ENCODE assay signal across 34 cellular contexts in the genomic region with DNA sequence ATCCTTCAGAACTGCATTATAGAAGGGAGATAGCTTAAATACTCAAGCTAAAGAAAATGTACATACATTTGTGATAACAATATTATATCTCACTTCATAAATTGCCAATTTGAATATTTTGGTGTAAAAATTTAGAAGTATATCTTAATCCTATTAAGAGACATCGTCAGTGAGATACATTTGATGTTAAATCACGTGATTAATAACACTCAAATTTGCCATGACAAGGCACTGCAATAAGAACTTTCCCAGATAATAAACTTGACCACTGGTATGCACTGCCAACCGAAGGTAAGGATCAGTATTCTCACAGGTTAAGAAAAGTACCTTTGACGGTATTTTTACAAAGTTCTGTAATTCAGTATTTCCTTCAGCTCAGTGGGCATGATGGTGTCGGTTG.
"Had no signal": no experiment of that assay in that cellular context is flagged by ENCODE, and none has a peak within 500 bp of the region (broad histone marks: within the 10 kb centered on the region; RNA-seq: fewer than 3 reads in every experiment).

No MANE protein-coding gene starts in this region.

- H3K9me3 ChIP-seq: MG63 had no signal

- H3K27me3 ChIP-seq: MG63 had no signal

- DNase-seq: Karpas-422, Kasumi-1, MG63, MM.1S, MV-4-11, NCI-H1048, NCI-H1092, NCI-H1092 treated with DMSO at 0.1 percent for 48 hours, NCI-H1105, NCI-H1105 treated with DMSO at 0.1 percent for 48 hours, NCI-H1417, NCI-H1417 treated with DMSO at 0.1 percent for 48 hours, NCI-H1436, NCI-H1436 treated with DMSO at 0.1 percent for 48 hours, NCI-H146, NCI-H1694, NCI-H1694 treated with DMSO at 0.1 percent for 48 hours, NCI-H187, NCI-H187 treated with DMSO at 0.1 percent for 48 hours, NCI-H1930, NCI-H2029, NCI-H2029 treated with DMSO at 0.1 percent for 48 hours, NCI-H2081, NCI-H2081 treated with DMSO at 0.1 percent for 48 hours, NCI-H2107, NCI-H2171, NCI-H2171 treated with DMSO at 0.1 percent for 48 hours, NCI-H2227 treated with DMSO at 0.1 percent for 48 hours, NCI-H226, NCI-H345, NCI-H446, NCI-H446 treated with DMSO at 0.1 percent for 48 hours, NCI-H510A, NCI-H510A treated with DMSO at 0.1 percent for 48 hours had no signal

- H3K36me3 ChIP-seq: MG63 had no signal

- H3K4me3 ChIP-seq: MG63 had no signal
